In the genomic region with DNA sequence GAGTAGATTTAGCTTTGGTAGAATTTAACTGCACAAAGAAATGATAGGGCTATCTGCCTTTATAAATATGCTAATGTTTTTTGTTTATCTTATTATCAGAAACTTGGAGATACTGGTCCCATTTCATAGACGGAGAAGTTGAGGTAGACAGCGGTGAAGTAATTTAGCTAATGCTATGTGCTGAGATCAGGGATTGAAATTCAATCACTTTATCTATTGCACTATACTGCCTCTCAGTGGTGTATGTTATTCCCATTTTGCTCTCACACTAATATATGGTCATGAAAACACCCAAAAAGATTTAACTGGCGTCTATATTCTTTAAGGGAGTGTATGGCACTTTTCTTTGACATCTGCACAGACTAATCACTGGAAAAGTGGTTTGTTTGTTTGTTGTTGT, we compare ENCODE assay signal across 10 cellular contexts.
DNase-seq lines count a peak whose midpoint lies in the region; ATAC-seq and TF ChIP-seq lines count a peak whose summit lies in the region.
"Had no signal": no experiment of that assay in that cellular context is flagged by ENCODE, and none has a peak within 500 bp of the region (broad histone marks: within the 10 kb centered on the region; RNA-seq: fewer than 3 reads in every experiment).

No MANE protein-coding gene starts in this region.

- H3K9ac ChIP-seq in PC-3 (ENCODE audit: low read length) = no peak overlapping the region

- H4K20me1 ChIP-seq in PC-3 (ENCODE audit: low read length) = no peaks in the 10 kb centered on the region

- H3F3A ChIP-seq in PC-3 (ENCODE audit: low read length, unreplicated experiment) = no peaks in the 10 kb centered on the region

- CTCF ChIA-PET in MCF 10A (lab: Yijun Ruan, JAX) (interaction anchor here (0.6 to 3.6 kb wide), 59 partner anchors 8 to 1946 kb away, joined by 3 to 36 read pairs (median 4); no protein-coding TSS in a partner anchor), PC-3 (lab: Charles Lee) (interaction anchor here (0.6 kb wide), 1 partner anchor 786 kb away, joined by 5 read pairs; no protein-coding TSS in a partner anchor), HEK293T (lab: Yijun Ruan, JAX) (interaction anchor here (0.6 to 0.7 kb wide), 2 partner anchors 376 to 514 kb away, joined by 3 read pairs; no protein-coding TSS in a partner anchor)

- H3K36me3 Mint-ChIP-seq in MCF 10A (ENCODE audit: insufficient read depth, unreplicated experiment) (peaks cover 4% of the 10 kb centered on the region), type B pancreatic cell (peaks cover 4% of the 10 kb centered on the region)

- no peak overlapping the region for H3K4me3 ChIP-seq in breast epithelium
- H3K4me3 ChIP-seq in PC-3 (ENCODE audit: low read length) = no peak overlapping the region
- H3K4me3 ChIP-seq in psoas muscle = no peak overlapping the region
- H3K4me3 ChIP-seq: skin epidermis had no signal

- H3K27me3 Mint-ChIP-seq in MCF 10A (ENCODE audit: insufficient read depth, unreplicated experiment) (peaks cover 12% of the 10 kb centered on the region), type B pancreatic cell (peaks cover 15% of the 10 kb centered on the region)

- H3K9me2 ChIP-seq in PC-3 (replicated peaks; ENCODE audit: low read length) = no peaks in the 10 kb centered on the region

- H3K4me1 ChIP-seq in breast epithelium = no peaks in the 10 kb centered on the region
- H3K4me1 ChIP-seq in PC-3 (ENCODE audit: insufficient read depth, low read length) = no peaks in the 10 kb centered on the region
- H3K4me1 ChIP-seq in psoas muscle = no peaks in the 10 kb centered on the region
- H3K4me1 ChIP-seq: Caco-2 had no signal

- H3K9me3 Mint-ChIP-seq in MCF 10A (ENCODE audit: unreplicated experiment) (no peaks in the 10 kb centered on the region), type B pancreatic cell (no peaks in the 10 kb centered on the region)

- no peak for TF ChIP-seq POLR2A in breast epithelium (IDR thresholded peaks at IDR 0.05)

- TF ChIP-seq CTCF in MCF 10A (IDR thresholded peaks at IDR 0.05; ENCODE audit: unreplicated experiment) (peak; percentile 77), breast epithelium (IDR thresholded peaks at IDR 0.05) (no peak), PC-3 (conservative IDR thresholded peaks at IDR 0.05; ENCODE audit: low read depth, low read length) (peak; percentile 49), type B pancreatic cell (conservative IDR thresholded peaks at IDR 0.05) (peak; percentile 61), psoas muscle (IDR thresholded peaks at IDR 0.05) (no peak)

- BruUV-seq in MCF 10A (replicated peaks; lab: Mats Ljungman, UMichigan) = no TSS peak
- no TSS peak for BruUV-seq in PC-3 (replicated peaks; lab: Mats Ljungman, UMichigan)

- H3K36me3 ChIP-seq in breast epithelium (no peaks in the 10 kb centered on the region), PC-3 (ENCODE audit: low read depth, low read length) (no peaks in the 10 kb centered on the region), psoas muscle (ENCODE audit: insufficient read depth in 1 of 2, low read depth in 1 of 2) (no peaks in the 10 kb centered on the region)

- no peak overlapping the region for H3K4me2 ChIP-seq in PC-3 (ENCODE audit: low read length)

- H3K9me3 ChIP-seq in breast epithelium (no peaks in the 10 kb centered on the region), PC-3 (ENCODE audit: low read length) (no peaks in the 10 kb centered on the region), psoas muscle (no peaks in the 10 kb centered on the region)
- H3K9me3 ChIP-seq: Caco-2 had no signal

- H3K27ac ChIP-seq in breast epithelium (no peak overlapping the region), PC-3 (ENCODE audit: low read length) (no peak overlapping the region), psoas muscle (no peak overlapping the region)
- H3K27ac ChIP-seq: skin epidermis had no signal

- POLR2A ChIA-PET in MCF 10A (lab: Yijun Ruan, JAX) = interaction anchor here (0.6 to 1.5 kb wide), 9 partner anchors 13 to 1534 kb away, joined by 3 to 12 read pairs (median 3); no protein-coding TSS in a partner anchor
- POLR2A ChIA-PET in PC-3 (lab: Charles Lee; ENCODE audit: unreplicated experiment) = no interaction called here
- POLR2A ChIA-PET in HEK293T (lab: Yijun Ruan, JAX) = no interaction called here

- H3K4me3 Mint-ChIP-seq in MCF 10A (ENCODE audit: unreplicated experiment) (no peak overlapping the region), type B pancreatic cell (no peak overlapping the region)

- peak; percentile 64 for DNase-seq in MCF 10A (ENCODE audit: unreplicated experiment)
- no peak for DNase-seq in breast epithelium (ENCODE audit: low spot score in 2 of 2)
- peak; percentile 24 for DNase-seq in PC-3
- DNase-seq in fibroblast of peridontal ligament (ENCODE audit: extremely low read depth) = peak; percentile 35
- DNase-seq in type B pancreatic cell (ENCODE audit: extremely low spot score, unreplicated experiment) = no peak
- no peak for DNase-seq in psoas muscle
- DNase-seq in HEK293T (ENCODE audit: extremely low spot score) = no peak
- DNase-seq: Caco-2 had no signal

- ATAC-seq in PC-3 (peak; percentile 42), psoas muscle (no peak), HG03565 (IDR thresholded peaks at IDR 0.05; ENCODE audit: unreplicated experiment) (no peak)

- peaks cover 2% of the 10 kb centered on the region for H3K4me1 Mint-ChIP-seq in MCF 10A (ENCODE audit: insufficient read depth, unreplicated experiment)
- peaks cover 6% of the 10 kb centered on the region for H3K4me1 Mint-ChIP-seq in type B pancreatic cell (ENCODE audit: unreplicated experiment)

- H3K79me2 ChIP-seq in PC-3 (ENCODE audit: low read length) = no peaks in the 10 kb centered on the region

- intact Hi-C loops in MCF 10A (cut with micrococcal nuclease) = loop anchor here (1.0 kb wide), 3 partner anchors 25 to 1935 kb away; no protein-coding TSS in a partner anchor
- intact Hi-C loops in breast epithelium (cut with DNase I; ENCODE audit: low total_unique reads) = no loop called here
- intact Hi-C loops in PC-3 (cut with micrococcal nuclease) = loop anchor here (5.0 kb wide), 1 partner anchor 603 kb away; no protein-coding TSS in a partner anchor
- intact Hi-C loops in psoas muscle (cut with DNase I) = no loop called here

- H2AFZ ChIP-seq in PC-3 (ENCODE audit: low read length) = no peak overlapping the region

- H3K27me3 ChIP-seq in breast epithelium (no peaks in the 10 kb centered on the region), PC-3 (ENCODE audit: low read length) (peaks cover 84% of the 10 kb centered on the region), psoas muscle (ENCODE audit: insufficient read depth in 3 of 3, low read length in 2 of 3) (no peaks in the 10 kb centered on the region)

- WGBS in psoas muscle, 3 donors = 72 to 75% (median 72%) methylated on average over 3 of the region's 3 CpGs

- H3K27ac Mint-ChIP-seq in MCF 10A (ENCODE audit: low read depth, unreplicated experiment) (no peak overlapping the region), type B pancreatic cell (no peak overlapping the region)

TF ChIP-seq in HEK293T, 16 proteins besides CTCF, POLR2A, EP300 and RAD21:
- no peak for TF ChIP-seq SUZ12 (IDR thresholded peaks at IDR 0.05)
- TF ChIP-seq ARNT (IDR thresholded peaks at IDR 0.05) = no peak
- TF ChIP-seq FOXM1 (IDR thresholded peaks at IDR 0.05; ENCODE audit: borderline replicate concordance) = no peak
- TF ChIP-seq NFRKB (IDR thresholded peaks at IDR 0.05) = no peak
- no peak for TF ChIP-seq SP1 (IDR thresholded peaks at IDR 0.05)
- TF ChIP-seq HDGF (IDR thresholded peaks at IDR 0.05; ENCODE audit: borderline replicate concordance) = no peak
TF ChIP-seq in HEK293T: peak in this region for 0.

Comparison
In these comparisons a context has a peak if more than half of its experiments do, and no peak if none do; other contexts are left out.
1. DNase-seq: peak in MCF 10A (single experiment), PC-3 (single experiment) and fibroblast of peridontal ligament (single experiment); none in breast epithelium (0 of 2), type B pancreatic cell (single experiment), psoas muscle (0 of 2) and HEK293T (single experiment).
2. CTCF ChIP-seq: peak in MCF 10A (single experiment), PC-3 (single experiment) and type B pancreatic cell (single experiment); none in breast epithelium (0 of 3) and psoas muscle (single experiment).
3. intact Hi-C loops: an anchor here in MCF 10A (1.0 kb wide) and PC-3 (5.0 kb wide); none called in breast epithelium and psoas muscle.